ENCODE assay signal across 1 cellular context in genomic region chr16:90012978-90013745, GRCh38.
TF ChIP-seq lines count a peak whose summit lies in the region.

No MANE protein-coding gene starts in this region.

TF ChIP-seq in K562, 482 proteins besides CTCF, POLR2A, EP300 and RAD21:
- peak; percentile 43; the same call in 1 of the 2 replicates for TF ChIP-seq PKNOX1 (IDR thresholded peaks at IDR 0.05)
- TF ChIP-seq MBD2 (IDR thresholded peaks at IDR 0.05; ENCODE audit: borderline replicate concordance, low read depth): no peak
